Comparison of ENCODE assay signal across 24 cellular contexts in genomic region chr17:80432961-80433550, GRCh38. TPM values are rescaled to one million over a fixed set of nuclear protein-coding genes. Genes with fewer than 3 reads are reported as not detected.
A peak's percentile ranks its signal among the peaks of the same experiment; 100 is the strongest.
DNase-seq lines count a peak whose midpoint lies in the region; ATAC-seq, FAIRE-seq and TF ChIP-seq lines count a peak whose summit lies in the region.
"Had no signal": no experiment of that assay in that cellular context is flagged by ENCODE, and none has a peak within 500 bp of the region (broad histone marks: within the 10 kb centered on the region; RNA-seq: fewer than 3 reads in every experiment).

No MANE protein-coding gene starts in this region.

- peak; percentile 32 for FAIRE-seq in bronchial epithelial cell (lab: Jason Lieb, UNC)
- FAIRE-seq: A204.1, D721Med, G401.6, H1 had no signal

- H3K27ac ChIP-seq in heart right ventricle (no peak overlapping the region), mesendoderm (ENCODE audit: low read depth, low read length) (no peak overlapping the region)
- H3K27ac ChIP-seq: BLaER1, RWPE1, SK-N-MC had no signal

- no peak overlapping the region for H2BK15ac ChIP-seq in mesendoderm (replicated peaks; ENCODE audit: low read depth)

- H3K4me1 ChIP-seq in heart right ventricle: no peaks in the 10 kb centered on the region
- H3K4me1 ChIP-seq in mucosa of descending colon (ENCODE audit: low read depth): no peaks in the 10 kb centered on the region
- H3K4me1 ChIP-seq in mesendoderm (ENCODE audit: control insufficient read depth, low read depth, low read length): no peaks in the 10 kb centered on the region
- H3K4me1 ChIP-seq: BLaER1 had no signal

- H3K27me3 ChIP-seq in heart right ventricle: no peaks in the 10 kb centered on the region
- H3K27me3 ChIP-seq in bronchial epithelial cell (ENCODE audit: control insufficient read depth, insufficient read depth, low read length): no peaks in the 10 kb centered on the region
- H3K27me3 ChIP-seq in mesendoderm (ENCODE audit: insufficient read depth, low read length, poor library complexity): no peaks in the 10 kb centered on the region
- H3K27me3 ChIP-seq: BLaER1 had no signal

- H2BK5ac ChIP-seq in mesendoderm (ENCODE audit: low read length): no peak overlapping the region

- whole genome bisulfite sequencing in heart right ventricle, 2 donors: 87 to 89% methylated on average over 6 of the region's 6 CpGs
- no CpG with 5 or more reads among the region's 6 CpGs for WGBS in mesendoderm (ENCODE audit: extremely low coverage, insufficient coverage, low lambda C conversion rate)

- no peaks in the 10 kb centered on the region for H3K27me3 Mint-ChIP-seq in activated CD4-positive, alpha-beta T cell treated with anti-CD3 and anti-CD28 coated beads, Interleukin-2, amount 10 ng/mL, durations not matched to agents 7 days and 5 days
- H3K27me3 Mint-ChIP-seq: CD4-positive, alpha-beta T cell had no signal

- H3K36me3 Mint-ChIP-seq in activated CD4-positive, alpha-beta T cell treated with anti-CD3 and anti-CD28 coated beads, Interleukin-2, amount 10 ng/mL, durations not matched to agents 7 days and 5 days (ENCODE audit: low read depth): no peaks in the 10 kb centered on the region

- H3K79me1 ChIP-seq in mesendoderm (ENCODE audit: low read length): no peaks in the 10 kb centered on the region

- intact Hi-C loops in left ventricle myocardium superior (cut with micrococcal nuclease): no loop called here
- intact Hi-C loops in heart right ventricle (cut with DNase I): loop anchor here in 1 of 10 donors (5.0 kb wide), 1 partner anchor 144 kb away; no protein-coding TSS in a partner anchor
- intact Hi-C loops in mucosa of descending colon (cut with DNase I, micrococcal nuclease): no loop called here

- ATAC-seq in left ventricle myocardium superior (no peak), heart right ventricle (no peak), mucosa of descending colon (no peak)
- ATAC-seq: Panc1 had no signal

- H3K4me2 ChIP-seq in mesendoderm (ENCODE audit: low read length): no peak overlapping the region
- H3K4me2 ChIP-seq: BLaER1 had no signal

- no peak overlapping the region for H2BK120ac ChIP-seq in mesendoderm (ENCODE audit: low read depth, low read length)

- H3K9me3 ChIP-seq in heart right ventricle (no peaks in the 10 kb centered on the region), mucosa of descending colon (no peaks in the 10 kb centered on the region)
- H3K9me3 ChIP-seq: BLaER1 had no signal

- no peak overlapping the region for H3K9ac ChIP-seq in mesendoderm (ENCODE audit: low read length)
- H3K9ac ChIP-seq: BLaER1 had no signal

- no peak for TF ChIP-seq CTCF in heart right ventricle (IDR thresholded peaks at IDR 0.05)
- TF ChIP-seq CTCF in bronchial epithelial cell (IDR thresholded peaks at IDR 0.05; ENCODE audit: insufficient read depth, low read length, severe bottlenecking): no peak
- no peak for TF ChIP-seq CTCF in mucosa of descending colon (IDR thresholded peaks at IDR 0.05)

- H3K4me3 ChIP-seq in heart right ventricle (no peak overlapping the region), bronchial epithelial cell (ENCODE audit: low read depth, low read length) (no peak overlapping the region), mucosa of descending colon (no peak overlapping the region), mesendoderm (ENCODE audit: low read length) (no peak overlapping the region)
- H3K4me3 ChIP-seq: BLaER1, SK-N-MC had no signal

- no peak overlapping the region for H3K27ac Mint-ChIP-seq in activated CD4-positive, alpha-beta T cell treated with anti-CD3 and anti-CD28 coated beads, Interleukin-2, amount 10 ng/mL, durations not matched to agents 7 days and 5 days
- H3K27ac Mint-ChIP-seq: CD4-positive, alpha-beta T cell had no signal

- no peak overlapping the region for H2AK5ac ChIP-seq in mesendoderm (ENCODE audit: low read length)

- CTCF ChIA-PET in activated CD4-positive, alpha-beta T cell treated with anti-CD3 and anti-CD28 coated beads, Interleukin-2, amount 10 ng/mL, durations not matched to agents 7 days and 5 days (lab: Charles Lee): no interaction called here

- H4K8ac ChIP-seq in mesendoderm (ENCODE audit: low read depth, low read length): no peak overlapping the region

- H3K79me2 ChIP-seq in mesendoderm (ENCODE audit: control insufficient read depth, insufficient read depth, low read length): no peaks in the 10 kb centered on the region

- H3K36me3 ChIP-seq in heart right ventricle (peaks cover 0 to 45% (median 0%) of the 10 kb centered on the region in 9 donors), bronchial epithelial cell (ENCODE audit: control insufficient read depth, insufficient read depth, low read length) (no peaks in the 10 kb centered on the region), mucosa of descending colon (ENCODE audit: low read depth) (no peaks in the 10 kb centered on the region), mesendoderm (ENCODE audit: control insufficient read depth, insufficient read depth, low read length) (no peaks in the 10 kb centered on the region)
- H3K36me3 ChIP-seq: BLaER1 had no signal

- POLR2A ChIA-PET in activated CD4-positive, alpha-beta T cell treated with anti-CD3 and anti-CD28 coated beads, Interleukin-2, amount 10 ng/mL, durations not matched to agents 7 days and 5 days (lab: Charles Lee): no interaction called here

- no peaks in the 10 kb centered on the region for H3K9me3 Mint-ChIP-seq in activated CD4-positive, alpha-beta T cell treated with anti-CD3 and anti-CD28 coated beads, Interleukin-2, amount 10 ng/mL, durations not matched to agents 7 days and 5 days
- H3K9me3 Mint-ChIP-seq: CD4-positive, alpha-beta T cell had no signal

- peak; percentile 9 for DNase-seq in left ventricle myocardium superior
- DNase-seq in heart right ventricle: no peak
- DNase-seq in bronchial epithelial cell (ENCODE audit: low read depth): no peak
- DNase-seq in mucosa of descending colon: peak in 2 of 3 donors; percentile 9 to 19
- DNase-seq in activated CD4-positive, alpha-beta T cell treated with anti-CD3 and anti-CD28 coated beads, Interleukin-2, amount 10 ng/mL, durations not matched to agents 7 days and 5 days: no peak
- no peak for DNase-seq in mesendoderm
- no peak for DNase-seq in activated CD8-positive, alpha-beta memory T cell treated with anti-CD3 and anti-CD28 coated beads, Interleukin-2, amount 50 U/mL, for 48 hours
- DNase-seq: CD4-positive, alpha-beta T cell; DMS53; HCEC 1CT; KG1; MM.1S; NCI-H2029; NCI-H446 treated with DMSO at 0.1 percent for 48 hours; NCI-H526; SIG-M5 had no signal

- H4K5ac ChIP-seq in mesendoderm (ENCODE audit: low read length): no peak overlapping the region

- no peak overlapping the region for H3K4me3 Mint-ChIP-seq in activated CD4-positive, alpha-beta T cell treated with anti-CD3 and anti-CD28 coated beads, Interleukin-2, amount 10 ng/mL, durations not matched to agents 7 days and 5 days
- H3K4me3 Mint-ChIP-seq: CD4-positive, alpha-beta T cell had no signal

- H3K4me1 Mint-ChIP-seq in activated CD4-positive, alpha-beta T cell treated with anti-CD3 and anti-CD28 coated beads, Interleukin-2, amount 10 ng/mL, durations not matched to agents 7 days and 5 days: no peaks in the 10 kb centered on the region

- H3K23ac ChIP-seq in mesendoderm (ENCODE audit: low read length): no peak overlapping the region

- H3K56ac ChIP-seq in mesendoderm (ENCODE audit: low read length): no peak overlapping the region

- no peak overlapping the region for H3K4ac ChIP-seq in mesendoderm (ENCODE audit: low read depth, low read length)

- H3K18ac ChIP-seq in mesendoderm (ENCODE audit: low read length): no peak overlapping the region

RNA-seq across cellular contexts. Expression of gene ENDOV, which starts 18.1 kb away (rescaled TPM):
- 9.1 TPM for total RNA-seq in left ventricle myocardium superior
- total RNA-seq in heart right ventricle: 10 to 100 TPM in 8 of 10 donors, 1 to 10 TPM in 2; 9.0 to 19.9 (median 13.5) TPM
- polyA plus RNA-seq in heart right ventricle: 10 to 100 TPM in 1 of 2 donors, 1 to 10 TPM in 1; 7.7 to 12.3 TPM
- 19.5 and 20.6 TPM in 2 replicates for total RNA-seq in bronchial epithelial cell
- total RNA-seq in mucosa of descending colon: 10 to 100 TPM; 24.1 to 29.7 (median 24.9) TPM
- 10 to 100 TPM; 16.6 to 17.1 TPM for total RNA-seq in activated CD4-positive, alpha-beta T cell treated with anti-CD3 and anti-CD28 coated beads, Interleukin-2, amount 10 ng/mL, durations not matched to agents 7 days and 5 days
- 4.7 TPM for polyA plus RNA-seq in mesendoderm (2013, experiment 1 of 2)
- polyA plus RNA-seq in mesendoderm (2013, experiment 2 of 2): 5.3 TPM

RNA-seq across cellular contexts. Expression of gene NPTX1, which starts 43.4 kb away (rescaled TPM):
- total RNA-seq in left ventricle myocardium superior (not detected), heart right ventricle (not detected), bronchial epithelial cell (under 0.01 TPM in 1 of 2 replicates, not detected in the other), mucosa of descending colon (10 to 100 TPM in 1 of 3 donors, 1 to 10 TPM in 1, under 1 TPM in 1; 0.51 to 95.0 (median 2.0) TPM)
- polyA plus RNA-seq in heart right ventricle: under 1 TPM in 1 of 2 donors, not detected in 1; 0.03 TPM
- total RNA-seq in activated CD4-positive, alpha-beta T cell treated with anti-CD3 and anti-CD28 coated beads, Interleukin-2, amount 10 ng/mL, durations not matched to agents 7 days and 5 days: 10 to 100 TPM; 85.8 to 86.1 TPM
- 0.13 TPM for polyA plus RNA-seq in mesendoderm (2013, experiment 1 of 2)
- 0.17 TPM for polyA plus RNA-seq in mesendoderm (2013, experiment 2 of 2)

Comparison
In these comparisons a context has a peak if more than half of its experiments do, and no peak if none do; other contexts are left out.
1. DNase-seq: peak in left ventricle myocardium superior (single experiment) and mucosa of descending colon (2 of 3); none in heart right ventricle (0 of 2), bronchial epithelial cell (single experiment), activated CD4-positive, alpha-beta T cell treated with anti-CD3 and anti-CD28 coated beads, Interleukin-2, amount 10 ng/mL, durations not matched to agents 7 days and 5 days (single experiment), mesendoderm (single experiment) and activated CD8-positive, alpha-beta memory T cell treated with anti-CD3 and anti-CD28 coated beads, Interleukin-2, amount 50 U/mL, for 48 hours (single experiment).